9 cellular contexts compared by ENCODE assay signal in genomic region chr9:136529516-136530471, GRCh38. TPM values are rescaled to one million over a fixed set of nuclear protein-coding genes. Genes with fewer than 3 reads are reported as not detected.
DNase-seq lines count a peak whose midpoint lies in the region; ATAC-seq and TF ChIP-seq lines count a peak whose summit lies in the region.
"Had no signal": no experiment of that assay in that cellular context is flagged by ENCODE, and none has a peak within 500 bp of the region (broad histone marks: within the 10 kb centered on the region; RNA-seq: fewer than 3 reads in every experiment).

No MANE protein-coding gene starts in this region.

- peaks cover 46% of the 10 kb centered on the region for H3F3A ChIP-seq in neural progenitor cell (ENCODE audit: low read depth)

- peaks cover 85% of the 10 kb centered on the region for H4K20me1 ChIP-seq in neural progenitor cell (ENCODE audit: low read depth)

- ATAC-seq in HG03025 (IDR thresholded peaks at IDR 0.05; ENCODE audit: low FRiP score, unreplicated experiment) = no peak
- no peak for ATAC-seq in GM19351 (IDR thresholded peaks at IDR 0.05; ENCODE audit: unreplicated experiment)
- no peak for ATAC-seq in GM21528 (IDR thresholded peaks at IDR 0.05; ENCODE audit: low FRiP score, unreplicated experiment)

- H3K36me3 ChIP-seq in HUES64 (ENCODE audit: insufficient read depth, low read length) = peaks cover 12% of the 10 kb centered on the region
- H3K36me3 ChIP-seq in endodermal cell (ENCODE audit: control insufficient read depth, insufficient read depth, low read length) = no peaks in the 10 kb centered on the region
- H3K36me3 ChIP-seq in neural progenitor cell = no peaks in the 10 kb centered on the region

- H3K27me3 ChIP-seq in HUES64 (ENCODE audit: insufficient read depth, low read length) = no peaks in the 10 kb centered on the region
- H3K27me3 ChIP-seq in endodermal cell (ENCODE audit: control insufficient read depth, insufficient read depth, low read length, poor library complexity, severe bottlenecking) = no peaks in the 10 kb centered on the region
- H3K27me3 ChIP-seq in neural progenitor cell = no peaks in the 10 kb centered on the region

- no peaks in the 10 kb centered on the region for H3K27me3 Mint-ChIP-seq in endodermal cell (ENCODE audit: insufficient read depth)
- H3K27me3 Mint-ChIP-seq in neural progenitor cell (ENCODE audit: insufficient read depth, low read depth) = peaks cover 3% of the 10 kb centered on the region
- H3K27me3 Mint-ChIP-seq in HFFc6 (ENCODE audit: insufficient read depth) = peaks cover 4% of the 10 kb centered on the region; the same call in 1 of the 2 replicates

- peaks cover 2% of the 10 kb centered on the region for H3K36me3 Mint-ChIP-seq in endodermal cell (ENCODE audit: low read depth)
- H3K36me3 Mint-ChIP-seq in neural progenitor cell = no peaks in the 10 kb centered on the region
- no peaks in the 10 kb centered on the region for H3K36me3 Mint-ChIP-seq in HFFc6 (ENCODE audit: low read depth)

- H3K27ac ChIP-seq in HUES64 (ENCODE audit: low read depth, low read length) (peak overlapping the region; percentile 55), endodermal cell (ENCODE audit: low read depth, low read length) (peak overlapping the region; percentile 80), neural progenitor cell (peak overlapping the region; percentile 88)

- DNase-seq in CD1c-positive myeloid dendritic cell (ENCODE audit: extremely low spot score) (peak; percentile 52), endodermal cell (no peak), neural progenitor cell (ENCODE audit: low spot score) (peak; percentile 56), HFFc6 (no peak)
- DNase-seq: NCI-H1694 treated with DMSO at 0.1 percent for 48 hours had no signal

- H3K27ac Mint-ChIP-seq in endodermal cell (no peak overlapping the region), neural progenitor cell (no peak overlapping the region), HFFc6 (no peak overlapping the region)

- peaks cover 2% of the 10 kb centered on the region; the same call in 1 of the 2 replicates for H3K4me1 ChIP-seq in HUES64 (ENCODE audit: insufficient read depth, low read length)
- H3K4me1 ChIP-seq in endodermal cell (ENCODE audit: control insufficient read depth, insufficient read depth, low read length) = peaks cover 8% of the 10 kb centered on the region
- H3K4me1 ChIP-seq in neural progenitor cell = peaks cover 57% of the 10 kb centered on the region

- H3K4me3 Mint-ChIP-seq in endodermal cell (no peak overlapping the region), neural progenitor cell (peak overlapping the region; percentile 41), HFFc6 (no peak overlapping the region)

- H3K9ac ChIP-seq in HUES64 (ENCODE audit: low read depth, low read length) (no peak overlapping the region), endodermal cell (ENCODE audit: extremely low read depth, low read length, poor library complexity, severe bottlenecking) (no peak overlapping the region), neural progenitor cell (no peak overlapping the region)

- H3K9me3 Mint-ChIP-seq in endodermal cell (peaks cover 7% of the 10 kb centered on the region), neural progenitor cell (no peaks in the 10 kb centered on the region), HFFc6 (no peaks in the 10 kb centered on the region)

- no peaks in the 10 kb centered on the region for H3K4me1 Mint-ChIP-seq in endodermal cell
- peaks cover 38% of the 10 kb centered on the region for H3K4me1 Mint-ChIP-seq in neural progenitor cell
- no peaks in the 10 kb centered on the region for H3K4me1 Mint-ChIP-seq in HFFc6 (ENCODE audit: low read depth)

- WGBS in HUES64 = 56% methylated on average over 41 of the region's 41 CpGs
- WGBS in endodermal cell (ENCODE audit: insufficient coverage in 1 of 2, insufficient read length in 1 of 2), 2 experiments = 64 to 79% methylated on average over 27 to 41 of the region's 41 CpGs

- H3K9me3 ChIP-seq in HUES64 (ENCODE audit: insufficient read depth, low read depth, low read length) (no peaks in the 10 kb centered on the region), endodermal cell (ENCODE audit: control insufficient read depth, low read length) (no peaks in the 10 kb centered on the region), neural progenitor cell (ENCODE audit: low read depth) (no peaks in the 10 kb centered on the region)

- peaks cover 95% of the 10 kb centered on the region for H3K79me2 ChIP-seq in neural progenitor cell (ENCODE audit: low read depth)

- H2AFZ ChIP-seq in neural progenitor cell (replicated peaks) = no peak overlapping the region

- H3K4me2 ChIP-seq in neural progenitor cell = peak overlapping the region; percentile 52

- H3K4me3 ChIP-seq in HUES64 (ENCODE audit: low read length) (no peak overlapping the region), endodermal cell (ENCODE audit: low read length) (no peak overlapping the region), neural progenitor cell (no peak overlapping the region)

- TF ChIP-seq CTCF in endodermal cell (conservative IDR thresholded peaks at IDR 0.05) (no peak), neural progenitor cell (IDR thresholded peaks at IDR 0.05) (peak; percentile 9), HFFc6 (IDR thresholded peaks at IDR 0.05) (no peak; the same call in 1 of the 2 replicates)

RNA-seq across cellular contexts. Expression of gene NOTCH1, which starts 16.1 kb away (rescaled TPM):
- polyA plus RNA-seq in HUES64 (2013, experiment 1 of 2) = 19.0 TPM
- 21.8 TPM for polyA plus RNA-seq in HUES64 (2013, experiment 2 of 2)
- total RNA-seq in endodermal cell = 10 to 100 TPM; 23.4 to 24.2 TPM
- polyA plus RNA-seq in endodermal cell (2013, experiment 1 of 2) = 72.4 TPM
- polyA plus RNA-seq in endodermal cell (2013, experiment 2 of 2) = 68.2 TPM
- 11.7 and 32.4 TPM in 2 replicates for total RNA-seq in neural progenitor cell (ENCODE audit: low replicate concordance)
- total RNA-seq in HFFc6 (2021; fragmentation: NEBNext Ultra II Directional; extraction: Animal tissue kit (Norgen Biotek cat#: 25700)) = 10 to 100 TPM; 12.1 to 17.1 (median 14.7) TPM

RNA-seq across cellular contexts. Expression of gene SEC16A, which starts 47.0 kb away (rescaled TPM):
- polyA plus RNA-seq in HUES64 (2013, experiment 1 of 2) = 26.6 TPM
- 25.8 TPM for polyA plus RNA-seq in HUES64 (2013, experiment 2 of 2)
- 10 to 100 TPM; 54.6 to 60.7 TPM for total RNA-seq in endodermal cell
- polyA plus RNA-seq in endodermal cell (2013, experiment 1 of 2) = 43.1 TPM
- 41.4 TPM for polyA plus RNA-seq in endodermal cell (2013, experiment 2 of 2)
- 16.8 and 23.8 TPM in 2 replicates for total RNA-seq in neural progenitor cell (ENCODE audit: low replicate concordance)
- 10 to 100 TPM; 63.2 to 98.6 (median 75.5) TPM for total RNA-seq in HFFc6 (2021; fragmentation: NEBNext Ultra II Directional; extraction: Animal tissue kit (Norgen Biotek cat#: 25700))

Comparison
In these comparisons a context has a peak if more than half of its experiments do, and no peak if none do; other contexts are left out.
1. DNase-seq: peak in CD1c-positive myeloid dendritic cell (single experiment) and neural progenitor cell (single experiment); none in endodermal cell (single experiment) and HFFc6 (single experiment).
2. Peak in every context shown above with its lines, with median percentiles within 50 percentile points of each other: H3K27ac ChIP-seq.